Comparison of ENCODE assay signal across 10 cellular contexts in genomic region chr1:225343618-225344017, GRCh38.
A peak's percentile ranks its signal among the peaks of the same experiment; 100 is the strongest.
DNase-seq lines count a peak whose midpoint lies in the region; ATAC-seq and TF ChIP-seq lines count a peak whose summit lies in the region.
"Had no signal": no experiment of that assay in that cellular context is flagged by ENCODE, and none has a peak within 500 bp of the region (broad histone marks: within the 10 kb centered on the region; RNA-seq: fewer than 3 reads in every experiment).

No MANE protein-coding gene starts in this region.

- H3K27ac Mint-ChIP-seq in CD8-positive, alpha-beta T cell: no peak overlapping the region
- no peak overlapping the region for H3K27ac Mint-ChIP-seq in natural killer cell treated with Interleukin-12 subunit alpha and Interleukin-12 subunit beta and Interleukin-15 and Interleukin-18, amount 100 ng/mL, for 72 hours

- peaks cover 8% of the 10 kb centered on the region for H3K9me3 Mint-ChIP-seq in CD8-positive, alpha-beta T cell
- peaks cover 6% of the 10 kb centered on the region for H3K9me3 Mint-ChIP-seq in natural killer cell treated with Interleukin-12 subunit alpha and Interleukin-12 subunit beta and Interleukin-15 and Interleukin-18, amount 100 ng/mL, for 72 hours

- POLR2A ChIA-PET in CD8-positive, alpha-beta T cell (lab: Charles Lee): no interaction called here

- no peak overlapping the region for H3K27ac ChIP-seq in CD8-positive, alpha-beta T cell (ENCODE audit: low read depth, low read length)

- no peak overlapping the region for H3K4me3 Mint-ChIP-seq in CD8-positive, alpha-beta T cell
- H3K4me3 Mint-ChIP-seq in natural killer cell treated with Interleukin-12 subunit alpha and Interleukin-12 subunit beta and Interleukin-15 and Interleukin-18, amount 100 ng/mL, for 72 hours: no peak overlapping the region

- DNase-seq in CD8-positive, alpha-beta T cell: no peak
- peak; percentile 74 for DNase-seq in RKO (ENCODE audit: low spot score)
- DNase-seq in foreskin fibroblast: peak; percentile 2 to 22
- DNase-seq in T1000 (lab: John Stamatoyannopoulos, UW): no peak
- DNase-seq in natural killer cell treated with Interleukin-12 subunit alpha and Interleukin-12 subunit beta and Interleukin-15 and Interleukin-18, amount 100 ng/mL, for 72 hours (ENCODE audit: low spot score): no peak
- DNase-seq in AG08396 (ENCODE audit: low spot score): no peak
- no peak for DNase-seq in ureter (ENCODE audit: low spot score)
- DNase-seq: stimulated activated naive CD8-positive, alpha-beta T cell treated with anti-CD3 and anti-CD28 coated beads, Interleukin-15, Interleukin-2, amounts not matched to agents 100 U/mL and 50 U/mL, for 24 hours had no signal

- no peak overlapping the region for H3K4me3 ChIP-seq in CD8-positive, alpha-beta T cell (ENCODE audit: low read depth, low read length)
- no peak overlapping the region for H3K4me3 ChIP-seq in foreskin fibroblast (ENCODE audit: low read depth in 1 of 2, low read length in 2 of 2)

- no peaks in the 10 kb centered on the region for H3K4me1 Mint-ChIP-seq in CD8-positive, alpha-beta T cell (ENCODE audit: low read depth)
- H3K4me1 Mint-ChIP-seq in natural killer cell treated with Interleukin-12 subunit alpha and Interleukin-12 subunit beta and Interleukin-15 and Interleukin-18, amount 100 ng/mL, for 72 hours (ENCODE audit: low read depth in 2 of 2): no peaks in the 10 kb centered on the region

- H3K9me3 ChIP-seq in CD8-positive, alpha-beta T cell (ENCODE audit: low read length): peaks cover 3% of the 10 kb centered on the region

- H3K4me1 ChIP-seq in CD8-positive, alpha-beta T cell (ENCODE audit: insufficient read depth, low read length): no peaks in the 10 kb centered on the region

- intact Hi-C loops in CD8-positive, alpha-beta T cell (cut with DNase I, micrococcal nuclease): loop anchor here in 1 of 2 experiments (10.0 kb wide), 1 partner anchor 829 kb away; no protein-coding TSS in a partner anchor

- H3K36me3 ChIP-seq in CD8-positive, alpha-beta T cell (ENCODE audit: insufficient read depth, low read length): no peaks in the 10 kb centered on the region

- CTCF ChIA-PET in CD8-positive, alpha-beta T cell (lab: Charles Lee): interaction anchor here (0.8 to 2.1 kb wide), 2 partner anchors 24 to 1185 kb away, joined by 5 to 7 read pairs; no protein-coding TSS in a partner anchor

- no peaks in the 10 kb centered on the region for H3K36me3 Mint-ChIP-seq in CD8-positive, alpha-beta T cell
- H3K36me3 Mint-ChIP-seq in natural killer cell treated with Interleukin-12 subunit alpha and Interleukin-12 subunit beta and Interleukin-15 and Interleukin-18, amount 100 ng/mL, for 72 hours: peaks cover 13% of the 10 kb centered on the region

- ATAC-seq in CD8-positive, alpha-beta T cell: no peak
- peak; percentile 55 for ATAC-seq in HG03354 (IDR thresholded peaks at IDR 0.05; ENCODE audit: poor library complexity, severe bottlenecking, unreplicated experiment)
- no peak for ATAC-seq in natural killer cell treated with Interleukin-12 subunit alpha and Interleukin-12 subunit beta and Interleukin-15 and Interleukin-18, amount 100 ng/mL, for 72 hours
- ATAC-seq: Right ventricle myocardium inferior; stimulated activated naive CD8-positive, alpha-beta T cell treated with anti-CD3 and anti-CD28 coated beads, Interleukin-15, Interleukin-2, amounts not matched to agents 100 U/mL and 50 U/mL, for 24 hours had no signal

- H3K27me3 Mint-ChIP-seq in CD8-positive, alpha-beta T cell (ENCODE audit: low read depth): peaks cover 26% of the 10 kb centered on the region
- H3K27me3 Mint-ChIP-seq in natural killer cell treated with Interleukin-12 subunit alpha and Interleukin-12 subunit beta and Interleukin-15 and Interleukin-18, amount 100 ng/mL, for 72 hours: peaks cover 23 to 40% of the 10 kb centered on the region in 2 donors

- peak; percentile 19 for TF ChIP-seq CTCF in CD8-positive, alpha-beta T cell (IDR thresholded peaks at IDR 0.05)
- peak; percentile 27 for TF ChIP-seq CTCF in foreskin fibroblast (IDR thresholded peaks at IDR 0.05; ENCODE audit: low read depth, low read length)

- no peaks in the 10 kb centered on the region for H3K27me3 ChIP-seq in CD8-positive, alpha-beta T cell (ENCODE audit: insufficient read depth, low read length)

Comparison
In these comparisons a context has a peak if more than half of its experiments do, and no peak if none do; other contexts are left out.
1. DNase-seq: peak in RKO (single experiment) and foreskin fibroblast (2 of 2); none in CD8-positive, alpha-beta T cell (0 of 7), T1000 (single experiment), natural killer cell treated with Interleukin-12 subunit alpha and Interleukin-12 subunit beta and Interleukin-15 and Interleukin-18, amount 100 ng/mL, for 72 hours (single experiment), AG08396 (single experiment) and ureter (single experiment).